In the genomic region with DNA sequence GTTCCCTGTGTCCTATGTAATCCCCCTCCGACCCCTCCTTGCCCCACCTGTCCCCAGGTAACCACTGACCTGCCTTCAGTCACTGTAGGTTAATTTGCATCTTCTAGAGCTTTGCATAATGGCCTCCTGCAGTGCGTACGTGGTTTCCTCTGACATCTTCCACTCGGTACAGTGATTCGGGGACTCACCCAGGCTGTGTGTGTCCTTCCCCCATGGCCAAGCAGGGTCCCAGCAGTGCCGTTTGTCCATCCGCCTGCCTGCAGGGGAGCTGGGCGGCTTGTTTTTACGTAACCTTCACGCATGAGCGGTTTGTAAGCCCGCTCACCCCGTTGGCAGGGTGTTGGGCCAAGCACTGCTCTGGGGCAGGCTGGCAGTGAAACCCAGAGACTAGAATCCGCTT, we compare ENCODE assay signal across 11 cellular contexts. TPM values are rescaled to one million over a fixed set of nuclear protein-coding genes. Genes with fewer than 3 reads are reported as not detected.
DNase-seq lines count a peak whose midpoint lies in the region; ATAC-seq and TF ChIP-seq lines count a peak whose summit lies in the region.
"Had no signal": no experiment of that assay in that cellular context is flagged by ENCODE, and none has a peak within 500 bp of the region (broad histone marks: within the 10 kb centered on the region; RNA-seq: fewer than 3 reads in every experiment).

No MANE protein-coding gene starts in this region.

- DNase-seq in GM06990 (ENCODE audit: extremely low read depth, insufficient read length) = peak; percentile 65
- DNase-seq in kidney tubule cell (ENCODE audit: low spot score) = peak; percentile 74
- no peak for DNase-seq in effector CD8-positive, alpha-beta T cell (lab: John Stamatoyannopoulos, UW)
- no peak for DNase-seq in DMS79 (lab: John Stamatoyannopoulos, UW)
- DNase-seq in left cardiac atrium = no peak

- no peaks in the 10 kb centered on the region for H3K27me3 ChIP-seq in GM06990 (replicated peaks; ENCODE audit: control insufficient read depth, insufficient read depth, low read length)
- H3K27me3 ChIP-seq in OCI-LY1 (ENCODE audit: insufficient read depth, low read length) = no peaks in the 10 kb centered on the region

- H3K36me3 ChIP-seq in GM06990 (ENCODE audit: control insufficient read depth, insufficient read depth, low read length) = peaks cover 2% of the 10 kb centered on the region
- peaks cover 14% of the 10 kb centered on the region; the same call in 1 of the 2 replicates for H3K36me3 ChIP-seq in OCI-LY1 (ENCODE audit: insufficient read depth, low read length)

- ATAC-seq in GM21381 (IDR thresholded peaks at IDR 0.05; ENCODE audit: unreplicated experiment) (peak; percentile 70), HG02938 (IDR thresholded peaks at IDR 0.05; ENCODE audit: unreplicated experiment) (no peak), left cardiac atrium (no peak)

- peak overlapping the region; percentile 69 for H3K9ac ChIP-seq in OCI-LY1 (ENCODE audit: low read length)
- H3K9ac ChIP-seq: KMS-11 had no signal

- H3K4me2 ChIP-seq in OCI-LY1 (ENCODE audit: low read length) = peak overlapping the region; percentile 72
- H3K4me2 ChIP-seq: KMS-11 had no signal

- H3K27ac ChIP-seq in OCI-LY1 (ENCODE audit: low read depth, low read length, poor library complexity, severe bottlenecking) = peak overlapping the region; percentile 96
- H3K27ac ChIP-seq: C4-2B, KMS-11, SK-N-MC had no signal

- no peak overlapping the region for H2AFZ ChIP-seq in OCI-LY1 (ENCODE audit: low read length)

- H3K9me3 ChIP-seq in OCI-LY1 (ENCODE audit: low read length) = no peaks in the 10 kb centered on the region

- TF ChIP-seq CTCF in GM06990 (IDR thresholded peaks at IDR 0.05; ENCODE audit: insufficient read depth, low read length, poor library complexity, severe bottlenecking) = no peak
- TF ChIP-seq CTCF in OCI-LY1 (IDR thresholded peaks at IDR 0.05; ENCODE audit: low read length) = no peak

- H3K4me1 ChIP-seq in OCI-LY1 (ENCODE audit: insufficient read depth, low read length, severe bottlenecking) = peaks cover 78% of the 10 kb centered on the region

- peaks cover 37% of the 10 kb centered on the region for H3K79me2 ChIP-seq in OCI-LY1 (ENCODE audit: insufficient read depth, low read length)

- H4K20me1 ChIP-seq in OCI-LY1 (ENCODE audit: insufficient read depth, low read length) = no peaks in the 10 kb centered on the region

- H3K4me3 ChIP-seq in GM06990 (replicated peaks; ENCODE audit: low read depth, low read length) (peak overlapping the region; percentile 52), OCI-LY1 (ENCODE audit: low read depth, low read length, poor library complexity, severe bottlenecking) (peak overlapping the region; percentile 47)
- H3K4me3 ChIP-seq: SK-N-MC had no signal

- intact Hi-C loops in left cardiac atrium (cut with DNase I) = no loop called here

- no peaks in the 10 kb centered on the region for H3K9me2 ChIP-seq in OCI-LY1 (ENCODE audit: low read depth, low read length)

- H3F3A ChIP-seq in OCI-LY1 (ENCODE audit: insufficient read depth, low read length) = 0 out of 2 replicates have a peak, but pooled peaks cover 8% of the 10 kb centered on the region

RNA-seq across cellular contexts. Expression of a gene that starts 7.9 kb away (rescaled TPM):
- total RNA-seq in left cardiac atrium = 10 to 100 TPM; 60.9 to 70.4 TPM

RNA-seq across cellular contexts. Expression of a gene that starts 35.9 kb away (rescaled TPM):
- 10 to 100 TPM; 29.1 to 35.3 TPM for total RNA-seq in left cardiac atrium

RNA-seq across cellular contexts. Expression of a gene that starts 57.4 kb away (rescaled TPM):
- 10 to 100 TPM; 35.7 to 43.4 TPM for total RNA-seq in left cardiac atrium

RNA-seq across cellular contexts. Expression of a gene that starts 58.7 kb away (rescaled TPM):
- 10 to 100 TPM in 1 of 2 donors, 1 to 10 TPM in 1; 6.9 to 11.9 TPM for total RNA-seq in left cardiac atrium

RNA-seq across cellular contexts. Expression of a gene that starts 59.0 kb away (rescaled TPM):
- 10 to 100 TPM; 57.0 to 69.2 TPM for total RNA-seq in left cardiac atrium

Comparison
In these comparisons a context has a peak if more than half of its experiments do, and no peak if none do; other contexts are left out.
1. DNase-seq: peak in GM06990 (single experiment) and kidney tubule cell (single experiment); none in effector CD8-positive, alpha-beta T cell (single experiment), DMS79 (single experiment) and left cardiac atrium (single experiment).